1 cellular context compared by ENCODE assay signal in genomic region chr2:102632380-102633175, GRCh38.
TF ChIP-seq lines count a peak whose summit lies in the region.

No MANE protein-coding gene starts in this region.

TF ChIP-seq in K562, 482 proteins besides CTCF, POLR2A, EP300 and RAD21 (continued from another document):
- TF ChIP-seq ARID3A (IDR thresholded peaks at IDR 0.05; ENCODE audit: borderline replicate concordance, low read depth, low read length) (no peak), ZNF778 (CRISPR knock-in tag; IDR thresholded peaks at IDR 0.05) (no peak), MNT (conservative IDR thresholded peaks at IDR 0.05) (peak in 1 of 2 experiments; percentile 39; a peak in 1 of 4 replicates)
- TF ChIP-seq, protein P1, sequence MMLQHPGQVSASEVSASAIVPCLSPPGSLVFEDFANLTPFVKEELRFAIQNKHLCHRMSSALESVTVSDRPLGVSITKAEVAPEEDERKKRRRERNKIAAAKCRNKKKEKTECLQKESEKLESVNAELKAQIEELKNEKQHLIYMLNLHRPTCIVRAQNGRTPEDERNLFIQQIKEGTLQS (IDR thresholded peaks at IDR 0.05): peak; percentile 71
- TF ChIP-seq, protein P1 (CRISPR knock-in tag; conservative IDR thresholded peaks at IDR 0.05): no peak
